Comparison of ENCODE assay signal across 8 cellular contexts in genomic region chr11:57763568-57763967, GRCh38. TPM values are rescaled to one million over a fixed set of nuclear protein-coding genes. Genes with fewer than 3 reads are reported as not detected.
DNase-seq lines count a peak whose midpoint lies in the region; ATAC-seq and TF ChIP-seq lines count a peak whose summit lies in the region.

No MANE protein-coding gene starts in this region.

- CTCF ChIA-PET in T-cell (lab: Charles Lee): interaction anchor here (0.6 to 2.1 kb wide), 3 partner anchors 37 to 122 kb away, joined by 4 to 19 read pairs (median 4); no protein-coding TSS in a partner anchor

- peaks cover 27% of the 10 kb centered on the region for H3K4me1 Mint-ChIP-seq in progenitor cell of endocrine pancreas (ENCODE audit: low read depth)
- H3K4me1 Mint-ChIP-seq in T-cell: peaks cover 13 to 35% (median 14%) of the 10 kb centered on the region in 3 donors
- peaks cover 19% of the 10 kb centered on the region for H3K4me1 Mint-ChIP-seq in activated CD4-positive, alpha-beta T cell treated with anti-CD3 and anti-CD28 coated beads, Interleukin-2, amount 10 ng/mL, durations not matched to agents 24 days and 14 days

- WGBS in gastroesophageal sphincter (ENCODE audit: low coverage in 1 of 2), 2 donors: 0 to 7% methylated on average over 1 of the region's 1 CpG

- H3K4me3 Mint-ChIP-seq in progenitor cell of endocrine pancreas (ENCODE audit: low read depth) (peak overlapping the region; percentile 92), T-cell (peak overlapping the region in 1 of 3 donors; percentile 20)
- H3K4me3 Mint-ChIP-seq in activated CD4-positive, alpha-beta T cell treated with anti-CD3 and anti-CD28 coated beads, Interleukin-2, amount 10 ng/mL, durations not matched to agents 24 days and 14 days: no peak overlapping the region

- intact Hi-C loops in activated CD4-positive, alpha-beta T cell treated with anti-CD3 and anti-CD28 coated beads, Interleukin-2, amount 10 ng/mL, durations not matched to agents 24 days and 14 days (cut with micrococcal nuclease): no loop called here

- H3K27me3 ChIP-seq in GM06990 (replicated peaks; ENCODE audit: control insufficient read depth, insufficient read depth, low read length) (no peaks in the 10 kb centered on the region), gastroesophageal sphincter (no peaks in the 10 kb centered on the region)

- H3K36me3 ChIP-seq in GM06990 (ENCODE audit: control insufficient read depth, insufficient read depth, low read length) (no peaks in the 10 kb centered on the region), SK-N-MC (ENCODE audit: insufficient read depth, low read length) (peaks cover 14% of the 10 kb centered on the region; the same call in 1 of the 2 replicates), gastroesophageal sphincter (no peaks in the 10 kb centered on the region)

- H3K9me3 ChIP-seq in SK-N-MC (ENCODE audit: low read depth, low read length) (no peaks in the 10 kb centered on the region), gastroesophageal sphincter (no peaks in the 10 kb centered on the region)

- DNase-seq in GM06990 (ENCODE audit: extremely low read depth, insufficient read length) (no peak), SK-N-MC (ENCODE audit: low read depth, low spot score) (no peak), progenitor cell of endocrine pancreas (ENCODE audit: low spot score, unreplicated experiment) (no peak), T-cell (no peak)
- no peak for DNase-seq in activated CD4-positive, alpha-beta T cell treated with anti-CD3 and anti-CD28 coated beads, Interleukin-2, amount 10 ng/mL, durations not matched to agents 24 days and 14 days
- no peak for DNase-seq in activated CD4-positive, alpha-beta T cell treated with anti-CD3 and anti-CD28 coated beads for 4 hours

- ATAC-seq in gastroesophageal sphincter (no peak), T-cell (replicated peaks in 1 of 4) (no peak), GM19397 (IDR thresholded peaks at IDR 0.05; ENCODE audit: unreplicated experiment) (no peak)

- no peaks in the 10 kb centered on the region for H3K9me3 Mint-ChIP-seq in progenitor cell of endocrine pancreas (ENCODE audit: low read depth)
- no peaks in the 10 kb centered on the region for H3K9me3 Mint-ChIP-seq in T-cell
- no peaks in the 10 kb centered on the region for H3K9me3 Mint-ChIP-seq in activated CD4-positive, alpha-beta T cell treated with anti-CD3 and anti-CD28 coated beads, Interleukin-2, amount 10 ng/mL, durations not matched to agents 24 days and 14 days

- TF ChIP-seq CTCF in GM06990 (IDR thresholded peaks at IDR 0.05; ENCODE audit: insufficient read depth, low read length, poor library complexity, severe bottlenecking) (no peak), gastroesophageal sphincter (IDR thresholded peaks at IDR 0.05) (peak; percentile 23 to 51 (median 46)), progenitor cell of endocrine pancreas (IDR thresholded peaks at IDR 0.05; ENCODE audit: unreplicated experiment) (peak; percentile 39)

- H3K4me3 ChIP-seq in GM06990 (replicated peaks; ENCODE audit: low read depth, low read length): peak overlapping the region; percentile 31
- peak overlapping the region; percentile 95 for H3K4me3 ChIP-seq in SK-N-MC
- H3K4me3 ChIP-seq in gastroesophageal sphincter: peak overlapping the region; percentile 61 to 100

- H3K27me3 Mint-ChIP-seq in progenitor cell of endocrine pancreas (no peaks in the 10 kb centered on the region), T-cell (no peaks in the 10 kb centered on the region)
- H3K27me3 Mint-ChIP-seq in activated CD4-positive, alpha-beta T cell treated with anti-CD3 and anti-CD28 coated beads, Interleukin-2, amount 10 ng/mL, durations not matched to agents 24 days and 14 days: no peaks in the 10 kb centered on the region

- peak overlapping the region; percentile 99 for H3K9ac ChIP-seq in SK-N-MC (ENCODE audit: insufficient read length)

- no peak for TF ChIP-seq EP300 in gastroesophageal sphincter (IDR thresholded peaks at IDR 0.05)

- POLR2A ChIA-PET in T-cell (lab: Charles Lee): no interaction called here

- peaks cover 9 to 48% (median 10%) of the 10 kb centered on the region in 3 donors for H3K4me1 ChIP-seq in gastroesophageal sphincter

- H3K27ac ChIP-seq in SK-N-MC (peak overlapping the region; percentile 40; the same call in 1 of the 2 replicates), gastroesophageal sphincter (peak overlapping the region; percentile 85 to 100 (median 88))

- H3K27ac Mint-ChIP-seq in progenitor cell of endocrine pancreas: peak overlapping the region; percentile 94
- H3K27ac Mint-ChIP-seq in T-cell: no peak overlapping the region
- H3K27ac Mint-ChIP-seq in activated CD4-positive, alpha-beta T cell treated with anti-CD3 and anti-CD28 coated beads, Interleukin-2, amount 10 ng/mL, durations not matched to agents 24 days and 14 days: no peak overlapping the region

- H3K36me3 Mint-ChIP-seq in progenitor cell of endocrine pancreas (ENCODE audit: insufficient read depth): peaks cover 19% of the 10 kb centered on the region
- H3K36me3 Mint-ChIP-seq in T-cell: peaks cover 10% of the 10 kb centered on the region
- peaks cover 1% of the 10 kb centered on the region for H3K36me3 Mint-ChIP-seq in activated CD4-positive, alpha-beta T cell treated with anti-CD3 and anti-CD28 coated beads, Interleukin-2, amount 10 ng/mL, durations not matched to agents 24 days and 14 days (ENCODE audit: low read depth)

- TF ChIP-seq POLR2A in gastroesophageal sphincter (IDR thresholded peaks at IDR 0.05): no peak

RNA-seq across cellular contexts. Expression of gene CTNND1, which starts 2.0 kb away (rescaled TPM):
- 100 to 1,000 TPM in 1 of 4 donors, 10 to 100 TPM in 3; 87.6 to 123 (median 93.8) TPM for total RNA-seq in gastroesophageal sphincter
- 346 and 367 TPM in 2 replicates for total RNA-seq in progenitor cell of endocrine pancreas
- total RNA-seq in T-cell: 10 to 100 TPM in 4 of 5 donors, 1 to 10 TPM in 1; 8.3 to 17.5 (median 12.5) TPM
- 4.9 and 6.0 TPM in 2 replicates for total RNA-seq in activated CD4-positive, alpha-beta T cell treated with anti-CD3 and anti-CD28 coated beads, Interleukin-2, amount 10 ng/mL, durations not matched to agents 24 days and 14 days

RNA-seq across cellular contexts. Expression of gene BTBD18, which starts 11.9 kb away (rescaled TPM):
- total RNA-seq in gastroesophageal sphincter (not detected), progenitor cell of endocrine pancreas (not detected in 2 replicates), T-cell (under 1 TPM in 2 of 5 donors, not detected in 3; 0.09 to 0.23 TPM)
- not detected in 2 replicates for total RNA-seq in activated CD4-positive, alpha-beta T cell treated with anti-CD3 and anti-CD28 coated beads, Interleukin-2, amount 10 ng/mL, durations not matched to agents 24 days and 14 days

RNA-seq across cellular contexts. Expression of gene SELENOH, which starts 22.3 kb away (rescaled TPM):
- total RNA-seq in gastroesophageal sphincter: 100 to 1,000 TPM in 2 of 4 donors, 10 to 100 TPM in 2; 81.2 to 143 (median 97.0) TPM
- total RNA-seq in progenitor cell of endocrine pancreas: 206 and 223 TPM in 2 replicates
- total RNA-seq in T-cell: 100 to 1,000 TPM in 3 of 5 donors, 10 to 100 TPM in 2; 88.5 to 155 (median 113) TPM
- total RNA-seq in activated CD4-positive, alpha-beta T cell treated with anti-CD3 and anti-CD28 coated beads, Interleukin-2, amount 10 ng/mL, durations not matched to agents 24 days and 14 days: 211 and 216 TPM in 2 replicates

RNA-seq across cellular contexts. Expression of gene TMX2, which starts 51.2 kb away (rescaled TPM):
- total RNA-seq in gastroesophageal sphincter (10 to 100 TPM; 44.0 to 52.1 (median 50.0) TPM), progenitor cell of endocrine pancreas (82.7 and 82.9 TPM in 2 replicates), T-cell (10 to 100 TPM; 34.5 to 55.9 (median 51.2) TPM)
- 99.0 and 99.2 TPM in 2 replicates for total RNA-seq in activated CD4-positive, alpha-beta T cell treated with anti-CD3 and anti-CD28 coated beads, Interleukin-2, amount 10 ng/mL, durations not matched to agents 24 days and 14 days

RNA-seq across cellular contexts. Expression of gene MED19, which starts 51.6 kb away (rescaled TPM):
- total RNA-seq in gastroesophageal sphincter (10 to 100 TPM; 10.4 to 15.5 (median 12.5) TPM), progenitor cell of endocrine pancreas (24.2 and 24.4 TPM in 2 replicates), T-cell (10 to 100 TPM; 11.4 to 14.8 (median 12.7) TPM)
- 13.9 and 15.6 TPM in 2 replicates for total RNA-seq in activated CD4-positive, alpha-beta T cell treated with anti-CD3 and anti-CD28 coated beads, Interleukin-2, amount 10 ng/mL, durations not matched to agents 24 days and 14 days

Comparison
In these comparisons a context has a peak if more than half of its experiments do, and no peak if none do; other contexts are left out.
1. H3K4me3 ChIP-seq: peak in every context shown above with its lines; median percentile 95 in SK-N-MC; 80 in gastroesophageal sphincter; 31 in GM06990.
2. RNA of gene CTNND1, which starts 2.0 kb away (total RNA-seq): 346 to 367 TPM in progenitor cell of endocrine pancreas and 87.6 to 123 TPM in gastroesophageal sphincter; 8.3 to 17.5 TPM in T-cell and 4.9 to 6.0 TPM in activated CD4-positive, alpha-beta T cell treated with anti-CD3 and anti-CD28 coated beads, Interleukin-2, amount 10 ng/mL, durations not matched to agents 24 days and 14 days; every median in the first group is over 4 times any median in the second.